In genomic region chr5:68898961-68899471, GRCh38 we compare ENCODE assay signal across 8 cellular contexts.
A peak's percentile ranks its signal among the peaks of the same experiment; 100 is the strongest.
DNase-seq lines count a peak whose midpoint lies in the region; TF ChIP-seq lines count a peak whose summit lies in the region.
"Had no signal": no experiment of that assay in that cellular context is flagged by ENCODE, and none has a peak within 500 bp of the region (broad histone marks: within the 10 kb centered on the region; RNA-seq: fewer than 3 reads in every experiment).

No MANE protein-coding gene starts in this region.

- no peak overlapping the region for H3K4me3 Mint-ChIP-seq in activated T-cell treated with anti-CD3 and anti-CD28 coated beads, Interleukin-2, amount 50 U/mL, for 24 hours

- H3K27me3 ChIP-seq in skeletal muscle satellite cell (ENCODE audit: control insufficient read depth, insufficient read depth, low read length), result no peaks in the 10 kb centered on the region
- no peaks in the 10 kb centered on the region for H3K27me3 ChIP-seq in right atrium auricular region

- TF ChIP-seq CTCF in right atrium auricular region (IDR thresholded peaks at IDR 0.05), result no peak

- H3K27ac ChIP-seq in right atrium auricular region, result no peak overlapping the region

- no peak overlapping the region for H3K9ac ChIP-seq in skeletal muscle satellite cell (ENCODE audit: low read depth, low read length)

- H3K36me3 Mint-ChIP-seq in activated T-cell treated with anti-CD3 and anti-CD28 coated beads, Interleukin-2, amount 50 U/mL, for 24 hours (ENCODE audit: low read depth), result no peaks in the 10 kb centered on the region

- H3K4me1 Mint-ChIP-seq in activated T-cell treated with anti-CD3 and anti-CD28 coated beads, Interleukin-2, amount 50 U/mL, for 24 hours (ENCODE audit: low read depth), result peaks cover 13% of the 10 kb centered on the region

- H3K36me3 ChIP-seq in skeletal muscle satellite cell (ENCODE audit: insufficient read depth, low read length) (no peaks in the 10 kb centered on the region), right atrium auricular region (no peaks in the 10 kb centered on the region)

- no peaks in the 10 kb centered on the region for H3K27me3 Mint-ChIP-seq in activated T-cell treated with anti-CD3 and anti-CD28 coated beads, Interleukin-2, amount 50 U/mL, for 24 hours

- H3K9me3 ChIP-seq in skeletal muscle satellite cell (replicated peaks; ENCODE audit: low read length) (no peaks in the 10 kb centered on the region), right atrium auricular region (no peaks in the 10 kb centered on the region)

- H3K4me1 ChIP-seq in skeletal muscle satellite cell (ENCODE audit: control insufficient read depth, insufficient read depth, low read length) (peaks cover 16% of the 10 kb centered on the region), right atrium auricular region (no peaks in the 10 kb centered on the region)

- no peak overlapping the region for H3K27ac Mint-ChIP-seq in activated T-cell treated with anti-CD3 and anti-CD28 coated beads, Interleukin-2, amount 50 U/mL, for 24 hours

- H3K4me2 ChIP-seq in skeletal muscle satellite cell (ENCODE audit: low read length), result peak overlapping the region; percentile 52

- H3K4me3 ChIP-seq in skeletal muscle satellite cell (ENCODE audit: low read length), result no peak overlapping the region
- no peak overlapping the region for H3K4me3 ChIP-seq in right atrium auricular region

- no peaks in the 10 kb centered on the region for H3K9me3 Mint-ChIP-seq in activated T-cell treated with anti-CD3 and anti-CD28 coated beads, Interleukin-2, amount 50 U/mL, for 24 hours

- DNase-seq in HS-27A (ENCODE audit: low read depth) (peak; percentile 68), NCI-H524 treated with DMSO at 0.1 percent for 48 hours (lab: John Stamatoyannopoulos, UW) (peak; percentile 77), fibroblast of gingiva (ENCODE audit: low read depth) (peak; percentile 44), right atrium auricular region (ENCODE audit: low spot score) (no peak)
- no peak for DNase-seq in activated T-cell treated with anti-CD3 and anti-CD28 coated beads, Interleukin-2, amount 50 U/mL, for 24 hours
- DNase-seq in effector CD8-positive, alpha-beta T cell (lab: John Stamatoyannopoulos, UW), result no peak
- DNase-seq: T-helper 9 cell had no signal

Comparison
In these comparisons a context has a peak if more than half of its experiments do, and no peak if none do; other contexts are left out.
1. DNase-seq: peak in HS-27A (single experiment), NCI-H524 treated with DMSO at 0.1 percent for 48 hours (single experiment) and fibroblast of gingiva (single experiment); none in activated T-cell treated with anti-CD3 and anti-CD28 coated beads, Interleukin-2, amount 50 U/mL, for 24 hours (single experiment), effector CD8-positive, alpha-beta T cell (single experiment) and right atrium auricular region (single experiment).